Comparison of ENCODE assay signal across 18 cellular contexts in the genomic region with DNA sequence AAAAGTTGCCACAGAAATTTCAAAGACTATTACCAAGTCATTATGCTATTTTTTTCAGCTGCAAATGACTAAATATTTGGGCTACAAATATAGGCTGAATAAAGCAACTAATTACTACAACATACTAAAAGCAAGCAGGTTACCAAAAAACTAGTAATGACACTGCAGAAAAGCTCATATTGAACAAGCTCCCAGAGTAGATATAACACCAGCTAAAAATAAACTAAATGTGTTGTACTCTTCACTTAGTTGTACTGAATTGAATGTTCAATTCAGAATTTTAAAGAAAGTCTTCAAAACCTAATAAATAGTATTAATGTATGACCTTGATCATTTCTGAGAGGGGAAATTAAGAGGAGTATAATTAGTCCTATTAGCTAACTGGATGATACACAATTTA.
"Had no signal": no experiment of that assay in that cellular context is flagged by ENCODE, and none has a peak within 500 bp of the region (broad histone marks: within the 10 kb centered on the region; RNA-seq: fewer than 3 reads in every experiment).

No MANE protein-coding gene starts in this region.

- DNase-seq: activated CD4-positive, alpha-beta memory T cell treated with anti-CD3 and anti-CD28 coated beads for 36 hours; activated CD4-positive, alpha-beta T cell treated with anti-CD3 and anti-CD28 coated beads for 4 hours; activated gamma-delta T cell treated with Interleukin-2 at 50 U/mL for 16 hours; activated T-cell treated with anti-CD3 and anti-CD28 coated beads for 4 hours; adrenal gland; effector CD8-positive, alpha-beta T cell; stimulated activated CD4-positive, alpha-beta T cell treated with anti-CD3 and anti-CD28 coated beads, Interleukin-12 subunit alpha, Interleukin-12 subunit beta, amount 100 ng/mL, for 4 hours; stimulated activated CD4-positive, alpha-beta T cell treated with anti-CD3 and anti-CD28 coated beads, Interleukin-1b, Interleukin-23, amount 100 ng/mL, for 48 hours; stimulated activated CD8-positive, alpha-beta memory T cell treated with anti-CD3 and anti-CD28 coated beads, Interleukin-4, amount 100 ng/mL, for 48 hours; stimulated activated naive CD4-positive, alpha-beta T cell treated with Interleukin-2 at 50 U/mL for 16 hours had no signal

- H3K4me1 ChIP-seq: breast epithelium, esophagus muscularis mucosa had no signal

- H3K4me3 ChIP-seq: adrenal gland, breast epithelium, esophagus muscularis mucosa, lung, tibial nerve had no signal

- H3K27ac ChIP-seq: breast epithelium, esophagus muscularis mucosa, tibial nerve had no signal

- H3K9me3 Mint-ChIP-seq: activated CD4-positive, alpha-beta memory T cell treated with anti-CD3 and anti-CD28 coated beads for 36 hours; activated naive CD4-positive, alpha-beta T cell treated with anti-CD3 and anti-CD28 coated beads, Interleukin-2, amount 50 U/mL, for 72 hours; activated T-helper 1 cell treated with anti-CD3 and anti-CD28 coated beads, Interleukin-12 subunit alpha, Interleukin-12 subunit beta, Interleukin-2, Interleukin-4 antibody, amounts not matched to agents 30 ng/mL and 10 ng/mL and 1 ng/mL, durations not matched to agents 14 hours and 24 hours and 36 hours; mesothelial cell of epicardium had no signal

- H3K36me3 ChIP-seq: adrenal gland, breast epithelium, esophagus muscularis mucosa, tibial nerve had no signal

- H3K36me3 Mint-ChIP-seq: activated naive CD4-positive, alpha-beta T cell treated with anti-CD3 and anti-CD28 coated beads, Interleukin-2, amount 50 U/mL, for 72 hours; mesothelial cell of epicardium had no signal

- H3K4me1 Mint-ChIP-seq: neural crest cell had no signal

- H3K27me3 ChIP-seq: adrenal gland, breast epithelium, esophagus muscularis mucosa, tibial nerve had no signal

- H3K27ac Mint-ChIP-seq: activated CD4-positive, alpha-beta memory T cell treated with anti-CD3 and anti-CD28 coated beads for 36 hours; activated naive CD4-positive, alpha-beta T cell treated with anti-CD3 and anti-CD28 coated beads, Interleukin-2, amount 50 U/mL, for 72 hours; activated T-helper 1 cell treated with anti-CD3 and anti-CD28 coated beads, Interleukin-12 subunit alpha, Interleukin-12 subunit beta, Interleukin-2, Interleukin-4 antibody, amounts not matched to agents 30 ng/mL and 10 ng/mL and 1 ng/mL, durations not matched to agents 14 hours and 24 hours and 36 hours; mesothelial cell of epicardium had no signal

- H3K9me3 ChIP-seq: adrenal gland, breast epithelium, esophagus muscularis mucosa, tibial nerve had no signal

- ATAC-seq: activated naive CD4-positive, alpha-beta T cell treated with anti-CD3 and anti-CD28 coated beads, Interleukin-2, amount 50 U/mL, for 72 hours had no signal

- H3K27me3 Mint-ChIP-seq: activated CD4-positive, alpha-beta memory T cell treated with anti-CD3 and anti-CD28 coated beads for 36 hours had no signal

- H3K4me3 Mint-ChIP-seq: activated CD4-positive, alpha-beta memory T cell treated with anti-CD3 and anti-CD28 coated beads for 36 hours; activated T-helper 1 cell treated with anti-CD3 and anti-CD28 coated beads, Interleukin-12 subunit alpha, Interleukin-12 subunit beta, Interleukin-2, Interleukin-4 antibody, amounts not matched to agents 30 ng/mL and 10 ng/mL and 1 ng/mL, durations not matched to agents 14 hours and 24 hours and 36 hours; mesothelial cell of epicardium; neural crest cell had no signal
